ENCODE assay signal across 32 cellular contexts in the genomic region with DNA sequence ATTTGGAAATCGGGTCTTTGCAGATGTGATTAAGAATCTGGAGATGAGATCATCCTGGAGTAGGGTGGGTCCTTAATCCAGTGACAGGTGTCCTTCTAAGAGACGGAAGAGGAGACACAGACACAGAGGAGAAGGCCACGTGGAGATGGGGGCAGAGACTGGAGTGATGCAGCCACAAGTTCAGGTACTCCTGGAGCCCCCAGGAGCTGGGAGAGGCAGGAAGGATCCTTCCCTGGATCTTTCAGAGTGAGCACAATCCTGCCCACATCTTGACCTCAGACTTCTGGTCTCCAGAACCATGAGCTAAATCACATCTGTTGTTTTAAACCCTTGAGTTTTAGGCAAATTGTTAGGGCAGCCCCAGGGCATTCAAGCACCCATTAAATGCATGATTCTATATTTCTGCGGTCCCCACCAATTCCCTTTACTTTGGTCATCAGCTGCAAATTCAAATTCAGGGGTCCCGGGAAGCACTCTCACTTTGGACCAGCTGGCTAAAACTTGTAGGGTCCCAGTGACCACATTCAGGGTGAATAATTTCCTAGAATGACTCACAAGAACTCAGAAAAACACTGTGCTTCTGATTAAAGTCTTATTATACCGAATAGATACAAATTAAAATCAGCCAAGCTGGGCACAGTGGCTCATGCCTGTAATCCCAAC. TPM values are rescaled to one million over a fixed set of nuclear protein-coding genes. Genes with fewer than 3 reads are reported as not detected.
DNase-seq lines count a peak whose midpoint lies in the region; ATAC-seq, FAIRE-seq and TF ChIP-seq lines count a peak whose summit lies in the region.
"Had no signal": no experiment of that assay in that cellular context is flagged by ENCODE, and none has a peak within 500 bp of the region (broad histone marks: within the 10 kb centered on the region; RNA-seq: fewer than 3 reads in every experiment).

No MANE protein-coding gene starts in this region.

- no peak overlapping the region for H2AK5ac ChIP-seq in mesenchymal stem cell (ENCODE audit: low read length, severe bottlenecking)

- no peak overlapping the region for H4K8ac ChIP-seq in mesenchymal stem cell (ENCODE audit: low read length)

- TF ChIP-seq POLR2A in A549 (IDR thresholded peaks at IDR 0.05; ENCODE audit: low read length) (no peak), breast epithelium (IDR thresholded peaks at IDR 0.05) (no peak)

- 24% methylated on average over 6 of the region's 6 CpGs for WGBS in A549 (ENCODE audit: missing lambda C conversion rate)
- 69 to 72% methylated on average over 6 of the region's 6 CpGs for WGBS in lung, 2 donors
- WGBS in mesenchymal stem cell = 68% methylated on average over 6 of the region's 6 CpGs

- H3K9me3 ChIP-seq in A549 (no peaks in the 10 kb centered on the region), lung (ENCODE audit: control insufficient read depth in 2 of 2, insufficient read depth in 1 of 2, low read length in 1 of 2) (peaks cover 0 to 2% of the 10 kb centered on the region in 2 donors), mesenchymal stem cell (ENCODE audit: control insufficient read depth, low read length) (no peaks in the 10 kb centered on the region), breast epithelium (no peaks in the 10 kb centered on the region)
- H3K9me3 ChIP-seq in CD4-positive, alpha-beta T cell (ENCODE audit: control insufficient read depth, low read length) = no peaks in the 10 kb centered on the region
- H3K9me3 ChIP-seq: gastroesophageal sphincter, right lobe of liver, tibial artery had no signal

- CTCF ChIA-PET in A549 (lab: Yijun Ruan, JAX) = no interaction called here
- CTCF ChIA-PET in CD4-positive, alpha-beta T cell (lab: Charles Lee) = no interaction called here

- TF ChIP-seq EP300 in A549 (IDR thresholded peaks at IDR 0.05) = no peak

- H3K36me3 Mint-ChIP-seq in CD4-positive, alpha-beta T cell (ENCODE audit: low read depth) = no peaks in the 10 kb centered on the region
- H3K36me3 Mint-ChIP-seq: activated naive CD4-positive, alpha-beta T cell treated with anti-CD3 and anti-CD28 coated beads, Interleukin-2, amount 50 U/mL, for 72 hours; naive thymus-derived CD8-positive, alpha-beta T cell had no signal

- intact Hi-C loops in CD4-positive, alpha-beta T cell (cut with DNase I, micrococcal nuclease) = no loop called here
- intact Hi-C loops in breast epithelium (cut with DNase I; ENCODE audit: low total_unique reads) = loop anchor here (10.0 kb wide), 1 partner anchor 334 kb away; no protein-coding TSS in a partner anchor

- no peak overlapping the region for H3K14ac ChIP-seq in mesenchymal stem cell (ENCODE audit: low read length in 2 of 2)

- H2BK12ac ChIP-seq in mesenchymal stem cell (ENCODE audit: low read length in 2 of 2) = no peak overlapping the region

- no peak overlapping the region for H3K4ac ChIP-seq in mesenchymal stem cell (ENCODE audit: low read depth in 1 of 2, low read length in 2 of 2)

- H3K4me2 ChIP-seq in A549 (no peak overlapping the region), mesenchymal stem cell (ENCODE audit: low read length, poor library complexity, severe bottlenecking) (no peak overlapping the region)
- H3K4me2 ChIP-seq: hepatocyte, PC-9 had no signal

- H4K91ac ChIP-seq in mesenchymal stem cell (ENCODE audit: low read length) = no peak overlapping the region

- H2BK120ac ChIP-seq in mesenchymal stem cell (ENCODE audit: low read depth, low read length) = no peak overlapping the region

- ATAC-seq in A549 (peak; percentile 34 to 44; a peak in 3 of 6 replicates), lung (ENCODE audit: insufficient read depth, low FRiP score) (no peak)
- ATAC-seq in CD4-positive, alpha-beta T cell (ENCODE audit: poor library complexity) = no peak
- ATAC-seq: activated naive CD4-positive, alpha-beta T cell treated with anti-CD3 and anti-CD28 coated beads, Interleukin-2, amount 50 U/mL, for 72 hours; gastroesophageal sphincter; naive thymus-derived CD8-positive, alpha-beta T cell; right lobe of liver; Right ventricle myocardium inferior had no signal

- no peak overlapping the region for H3K23ac ChIP-seq in mesenchymal stem cell (ENCODE audit: low read length in 2 of 2)

- no peaks in the 10 kb centered on the region for H3K27me3 ChIP-seq in CD4-positive, alpha-beta T cell (ENCODE audit: control insufficient read depth, insufficient read depth, low read length)
- H3K27me3 ChIP-seq in lung (ENCODE audit: control insufficient read depth, insufficient read depth) (no peaks in the 10 kb centered on the region), mesenchymal stem cell (ENCODE audit: control insufficient read depth in 1 of 2, insufficient read depth in 1 of 2, low read length in 2 of 2) (peaks cover 0 to 6% of the 10 kb centered on the region in 2 experiments), breast epithelium (no peaks in the 10 kb centered on the region)
- H3K27me3 ChIP-seq: gastroesophageal sphincter, hepatocyte, right lobe of liver, tibial artery had no signal

- H3K4me3 Mint-ChIP-seq in CD4-positive, alpha-beta T cell = no peak overlapping the region
- H3K4me3 Mint-ChIP-seq: HFFc6 had no signal

- H3K36me3 ChIP-seq in lung (ENCODE audit: control insufficient read depth in 2 of 2, insufficient read depth in 2 of 2, low read length in 2 of 2) = no peaks in the 10 kb centered on the region
- no peaks in the 10 kb centered on the region for H3K36me3 ChIP-seq in mesenchymal stem cell (ENCODE audit: control insufficient read depth in 1 of 2, insufficient read depth in 2 of 2, low read depth in 1 of 2, low read length in 2 of 2)
- H3K36me3 ChIP-seq in breast epithelium = no peaks in the 10 kb centered on the region
- H3K36me3 ChIP-seq: gastroesophageal sphincter, right lobe of liver, tibial artery had no signal

- H3K9ac ChIP-seq in mesenchymal stem cell (ENCODE audit: low read length) = no peak overlapping the region

- POLR2A ChIA-PET in A549 (lab: Yijun Ruan, JAX) = no interaction called here
- POLR2A ChIA-PET in CD4-positive, alpha-beta T cell (lab: Charles Lee) = no interaction called here

- no peak overlapping the region for H3K4me3 ChIP-seq in A549
- H3K4me3 ChIP-seq in lung = no peak overlapping the region
- no peak overlapping the region for H3K4me3 ChIP-seq in mesenchymal stem cell (ENCODE audit: insufficient read depth in 1 of 2, low read depth in 1 of 2, low read length in 2 of 2)
- no peak overlapping the region for H3K4me3 ChIP-seq in breast epithelium
- H3K4me3 ChIP-seq: gastroesophageal sphincter, hepatocyte, PC-9, right lobe of liver, tibial artery had no signal

- no peaks in the 10 kb centered on the region for H3K79me1 ChIP-seq in mesenchymal stem cell (replicated peaks; ENCODE audit: low read length, poor library complexity, severe bottlenecking)

- H2BK5ac ChIP-seq in mesenchymal stem cell (ENCODE audit: low read depth, low read length, poor library complexity, severe bottlenecking) = no peak overlapping the region

- TF ChIP-seq RAD21 in A549 (conservative IDR thresholded peaks at IDR 0.05 in 1 of 2, IDR thresholded peaks at IDR 0.05 in 1 of 2) = no peak

- no peak overlapping the region for H2BK15ac ChIP-seq in mesenchymal stem cell (ENCODE audit: low read depth, poor library complexity, severe bottlenecking)

- peaks cover 19% of the 10 kb centered on the region for H3K4me1 Mint-ChIP-seq in CD4-positive, alpha-beta T cell (ENCODE audit: low read depth)

- no peak overlapping the region for H3K18ac ChIP-seq in mesenchymal stem cell (ENCODE audit: low read depth in 1 of 2, low read length in 2 of 2)

- H2AFZ ChIP-seq in mesenchymal stem cell (ENCODE audit: low read depth, low read length) = no peak overlapping the region
- H2AFZ ChIP-seq: hepatocyte, PC-9 had no signal

- DNase-seq in A549 (ENCODE audit: low read depth in 1 of 2, low spot score in 1 of 2) (no peak), M059J (ENCODE audit: low read depth) (peak; percentile 42), lung (ENCODE audit: low spot score) (peak; percentile 18), mesenchymal stem cell (no peak), breast epithelium (ENCODE audit: low spot score in 2 of 2) (no peak), NCI-H2081 treated with DMSO at 0.1 percent for 48 hours (lab: John Stamatoyannopoulos, UW) (no peak)
- no peak for DNase-seq in CD4-positive, alpha-beta T cell
- DNase-seq: activated CD4-positive, alpha-beta T cell treated with anti-CD3 and anti-CD28 coated beads for 48 hours; activated effector memory CD4-positive, alpha-beta T cell treated with Interleukin-2 at 50 U/mL for 16 hours; aorta; C1 segment of cervical spinal cord; Calu3; DMS79; GF-D8; HFFc6; kidney glomerular epithelial cell; NCI-H2029; NCI-H524; PC-9; T1000; tibial artery had no signal

- no peak overlapping the region for H3K27ac Mint-ChIP-seq in CD4-positive, alpha-beta T cell
- H3K27ac Mint-ChIP-seq: HFFc6, progenitor cell of endocrine pancreas had no signal

- TF ChIP-seq CTCF in A549 (IDR thresholded peaks at IDR 0.05) (no peak), lung (IDR thresholded peaks at IDR 0.05; ENCODE audit: control extremely low read depth, extremely low read depth) (no peak), breast epithelium (IDR thresholded peaks at IDR 0.05) (no peak)
- TF ChIP-seq CTCF in CD4-positive, alpha-beta T cell (IDR thresholded peaks at IDR 0.05) = no peak

- H3K4me1 ChIP-seq in A549 (peaks cover 9% of the 10 kb centered on the region; the same call in 2 of the 3 replicates), lung (ENCODE audit: control insufficient read depth in 2 of 2, insufficient read depth in 2 of 2, low read length in 2 of 2) (peaks cover 0 to 2% of the 10 kb centered on the region in 2 donors), mesenchymal stem cell (ENCODE audit: control insufficient read depth, insufficient read depth, low read depth, low read length) (peaks cover 3% of the 10 kb centered on the region), breast epithelium (no peaks in the 10 kb centered on the region)
- H3K4me1 ChIP-seq: gastroesophageal sphincter, right lobe of liver, tibial artery had no signal

- no peaks in the 10 kb centered on the region for H3K27me3 Mint-ChIP-seq in CD4-positive, alpha-beta T cell
- H3K27me3 Mint-ChIP-seq: naive thymus-derived CD8-positive, alpha-beta T cell; progenitor cell of endocrine pancreas had no signal

- H3K27ac ChIP-seq in A549 (no peak overlapping the region), lung (ENCODE audit: low read depth in 1 of 2, low read length in 1 of 2) (no peak overlapping the region), mesenchymal stem cell (ENCODE audit: low read length, poor library complexity, severe bottlenecking) (no peak overlapping the region), breast epithelium (no peak overlapping the region)
- H3K27ac ChIP-seq in CD4-positive, alpha-beta T cell (ENCODE audit: low read depth, low read length) = peak overlapping the region; percentile 23
- H3K27ac ChIP-seq: gastroesophageal sphincter, hepatocyte, PC-9, right lobe of liver, tibial artery, VCaP had no signal

- no peaks in the 10 kb centered on the region for H3K9me3 Mint-ChIP-seq in CD4-positive, alpha-beta T cell
- H3K9me3 Mint-ChIP-seq: activated naive CD4-positive, alpha-beta T cell treated with anti-CD3 and anti-CD28 coated beads, Interleukin-2, amount 50 U/mL, for 72 hours; HFFc6 had no signal

- FAIRE-seq in A549 (lab: Jason Lieb, UNC) = no peak
- FAIRE-seq: endothelial cell of umbilical vein had no signal

RNA-seq across cellular contexts. Expression of gene AKAP17A, which starts 12.8 kb away (rescaled TPM):
- 18.0 and 24.9 TPM in 2 replicates for polyA plus RNA-seq in A549 (2011; rRNA removed)
- polyA plus RNA-seq in A549 (2012; cell fraction: cytosol; rRNA removed) = 39.4 and 42.5 TPM in 2 replicates
- polyA plus RNA-seq in A549 (2012; cell fraction: nucleus; rRNA removed) = 110 and 134 TPM in 2 replicates
- polyA plus RNA-seq in A549 (2017; fragmentation: RNase III; extraction: RNeasy Plus Mini Kit Qiagen cat#74134 plus additional on column Dnase treatment) = 27.3 to 32.9 TPM (median 32.5 TPM) in 3 replicates
- 10.9 and 14.5 TPM in 2 replicates for polyA minus RNA-seq in A549 (2011; rRNA and poly(A)+ RNA removed)
- 100 to 1,000 TPM; 143 to 149 TPM for total RNA-seq in CD4-positive, alpha-beta T cell
- 14.7 and 21.3 TPM in 2 replicates for total RNA-seq in M059J (2014; rRNA removed; shearing (Covaris generic))
- 10 to 100 TPM; 40.6 to 48.9 TPM for total RNA-seq in lung
- 10 to 100 TPM; 44.1 to 45.2 TPM for polyA plus RNA-seq in lung
- 24.2 TPM for polyA plus RNA-seq in mesenchymal stem cell (2013, experiment 1 of 2)
- 23.7 TPM for polyA plus RNA-seq in mesenchymal stem cell (2013, experiment 2 of 2)
- total RNA-seq in breast epithelium = 10 to 100 TPM; 32.2 to 62.3 (median 56.3) TPM

RNA-seq across cellular contexts. Expression of gene ASMT, which starts 36.2 kb away (rescaled TPM):
- polyA plus RNA-seq in A549 (2011; rRNA removed) = 0.16 TPM in 2 replicates
- polyA plus RNA-seq in A549 (2012; cell fraction: cytosol; rRNA removed) = 0.06 and 0.09 TPM in 2 replicates
- polyA plus RNA-seq in A549 (2012; cell fraction: nucleus; rRNA removed) = 0.72 and 1.8 TPM in 2 replicates
- 0.12 to 0.20 TPM in 2 of 3 replicates, not detected in the other for polyA plus RNA-seq in A549 (2017; fragmentation: RNase III; extraction: RNeasy Plus Mini Kit Qiagen cat#74134 plus additional on column Dnase treatment)
- polyA minus RNA-seq in A549 (2011; rRNA and poly(A)+ RNA removed) = 1.6 TPM in 1 of 2 replicates, not detected in the other
- total RNA-seq in CD4-positive, alpha-beta T cell = under 1 TPM; 0.36 to 0.50 TPM
- not detected in 2 replicates for total RNA-seq in M059J (2014; rRNA removed; shearing (Covaris generic))
- under 1 TPM; 0.25 to 0.63 TPM for total RNA-seq in lung
- polyA plus RNA-seq in lung = under 1 TPM; 0.09 to 0.37 TPM
- 0.04 TPM for polyA plus RNA-seq in mesenchymal stem cell (2013, experiment 1 of 2)
- 0.04 TPM for polyA plus RNA-seq in mesenchymal stem cell (2013, experiment 2 of 2)
- not detected for total RNA-seq in breast epithelium
- total RNA-seq: Calu3; endothelial cell of umbilical vein; hepatocyte; lower leg skin; MCF 10A; naive thymus-derived CD8-positive, alpha-beta T cell; PC-9; Right ventricle myocardium inferior had no signal
- polyA plus RNA-seq: endothelial cell of umbilical vein; hepatocyte; naive thymus-derived CD8-positive, alpha-beta T cell had no signal

RNA-seq across cellular contexts. Expression of gene P2RY8, which starts 41.7 kb away (rescaled TPM):
- not detected in 2 replicates for polyA plus RNA-seq in A549 (2011; rRNA removed)
- polyA plus RNA-seq in A549 (2012; cell fraction: cytosol; rRNA removed) = 0.01 TPM in 1 of 2 replicates, not detected in the other
- not detected in 2 replicates for polyA plus RNA-seq in A549 (2012; cell fraction: nucleus; rRNA removed)
- polyA plus RNA-seq in A549 (2017; fragmentation: RNase III; extraction: RNeasy Plus Mini Kit Qiagen cat#74134 plus additional on column Dnase treatment) = 0.03 TPM in 1 of 3 replicates, not detected in the others
- polyA minus RNA-seq in A549 (2011; rRNA and poly(A)+ RNA removed) = not detected in 2 replicates
- 100 to 1,000 TPM; 139 TPM for total RNA-seq in CD4-positive, alpha-beta T cell
- total RNA-seq in M059J (2014; rRNA removed; shearing (Covaris generic)) = 0.10 TPM in 1 of 2 replicates, not detected in the other
- 1 to 10 TPM; 2.8 to 8.3 TPM for total RNA-seq in lung
- 1 to 10 TPM in 1 of 2 donors, under 1 TPM in 1; 0.51 to 6.0 TPM for polyA plus RNA-seq in lung
- polyA plus RNA-seq in mesenchymal stem cell (2013, experiment 1 of 2) = not detected
- polyA plus RNA-seq in mesenchymal stem cell (2013, experiment 2 of 2) = not detected
- 1 to 10 TPM; 1.3 to 3.2 (median 1.5) TPM for total RNA-seq in breast epithelium
- total RNA-seq: Calu3, endothelial cell of umbilical vein, HFFc6, MCF 10A, PC-9, progenitor cell of endocrine pancreas had no signal
- polyA plus RNA-seq: endothelial cell of umbilical vein had no signal

Comparison
In these comparisons a context has a peak if more than half of its experiments do, and no peak if none do; other contexts are left out.
1. ATAC-seq: peak in A549 (2 of 2); none in CD4-positive, alpha-beta T cell (single experiment) and lung (single experiment).
2. DNase-seq: peak in M059J (single experiment) and lung (single experiment); none in A549 (0 of 2), CD4-positive, alpha-beta T cell (0 of 10), mesenchymal stem cell (single experiment), breast epithelium (0 of 2) and NCI-H2081 treated with DMSO at 0.1 percent for 48 hours (single experiment).
3. RNA of gene P2RY8, which starts 41.7 kb away (total RNA-seq): 139 TPM in CD4-positive, alpha-beta T cell; 2.8 to 8.3 TPM in lung, 1.3 to 3.2 TPM in breast epithelium and 0.10 TPM in M059J; every median in the first group is over 10 times any median in the second.